Comparison of ENCODE assay signal across 30 cellular contexts in the genomic region with DNA sequence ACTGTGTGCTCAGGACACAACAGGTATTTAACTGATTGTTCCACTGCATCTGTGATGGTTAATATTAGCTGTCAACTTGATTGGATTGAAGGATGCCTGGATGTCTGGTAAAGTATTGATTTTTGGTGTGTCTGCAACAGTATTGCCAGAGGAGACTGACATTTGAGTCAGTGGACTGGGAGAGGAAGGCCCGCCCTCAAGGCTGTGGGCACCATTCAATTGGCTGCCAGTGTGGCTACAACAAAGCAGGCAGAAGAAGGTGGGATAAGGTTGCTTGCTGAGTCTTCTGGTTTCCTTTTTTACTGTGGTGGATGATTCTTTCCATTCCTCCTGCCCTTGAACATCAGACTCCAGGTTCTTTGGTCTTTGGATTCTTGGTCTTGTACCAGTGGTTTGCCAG.
"Had no signal": no experiment of that assay in that cellular context is flagged by ENCODE, and none has a peak within 500 bp of the region (broad histone marks: within the 10 kb centered on the region; RNA-seq: fewer than 3 reads in every experiment).

No MANE protein-coding gene starts in this region.

- H3K4me3 ChIP-seq: ascending aorta, cardiac muscle cell, colonic mucosa, ovary, skin epidermis, thoracic aorta had no signal

- H3K9me3 ChIP-seq: colonic mucosa, ovary had no signal

- H3K27me3 ChIP-seq: ascending aorta, cardiac muscle cell, colonic mucosa, ovary had no signal

- H3K4me3 Mint-ChIP-seq: activated CD4-positive, alpha-beta memory T cell treated with anti-CD3 and anti-CD28 coated beads, Interleukin-2, amount 10 ng/mL, durations not matched to agents 7 days and 5 days; activated CD4-positive, alpha-beta T cell treated with anti-CD3 and anti-CD28 coated beads, Interleukin-2, amount 10 ng/mL, durations not matched to agents 24 days and 14 days; activated naive CD4-positive, alpha-beta T cell treated with anti-CD3 and anti-CD28 coated beads, Interleukin-2, amount 10 ng/mL, durations not matched to agents 7 days and 5 days; activated naive CD8-positive, alpha-beta T cell treated with anti-CD3 and anti-CD28 coated beads, Interleukin-2, amount 10 ng/mL, durations not matched to agents 7 days and 5 days; activated T-cell treated with anti-CD3 and anti-CD28 coated beads, Interleukin-2, amount 50 U/mL, for 24 hours; brain; nephron; stimulated activated naive CD8-positive, alpha-beta T cell treated with anti-CD3 and anti-CD28 coated beads, Interleukin-15, Interleukin-2, amounts not matched to agents 100 ng/mL and 50 ng/mL, for 24 hours had no signal

- DNase-seq: activated CD4-positive, alpha-beta memory T cell treated with anti-CD3 and anti-CD28 coated beads, Interleukin-2, amount 10 ng/mL, durations not matched to agents 7 days and 5 days; activated CD4-positive, alpha-beta T cell treated with anti-CD3 and anti-CD28 coated beads, Interleukin-2, amount 10 ng/mL, durations not matched to agents 24 days and 14 days; activated CD4-positive, CD25-positive, alpha-beta regulatory T cell treated with anti-CD3 and anti-CD28 coated beads, Interleukin-2, amount 50 U/mL, for 72 hours; activated CD8-positive, alpha-beta memory T cell treated with anti-CD3 and anti-CD28 coated beads, Interleukin-2, amount 50 U/mL, for 48 hours; activated gamma-delta T cell; activated naive CD4-positive, alpha-beta T cell treated with anti-CD3 and anti-CD28 coated beads, Interleukin-2, amount 10 ng/mL, durations not matched to agents 7 days and 5 days; activated naive CD8-positive, alpha-beta T cell treated with anti-CD3 and anti-CD28 coated beads, Interleukin-2, amount 10 ng/mL, durations not matched to agents 7 days and 5 days; activated T-cell treated with anti-CD3 and anti-CD28 coated beads, Interleukin-2, amount 50 U/mL, for 24 hours; cerebellar nuclear complex; colonic mucosa; effector CD8-positive, alpha-beta T cell; kidney; left colon; mammary epithelial cell; ovary; retina; stimulated activated CD4-positive, alpha-beta T cell treated with anti-CD3 and anti-CD28 coated beads, Interleukin-12 subunit alpha, Interleukin-12 subunit beta, amount 100 ng/mL, for 4 hours; stimulated activated CD4-positive, alpha-beta T cell treated with anti-CD3 and anti-CD28 coated beads, Interleukin-4, amount 100 ng/mL, for 1 hour; trophoblast cell; WERI-Rb-1 had no signal

- H3K36me3 Mint-ChIP-seq: activated naive CD4-positive, alpha-beta T cell treated with anti-CD3 and anti-CD28 coated beads, Interleukin-2, amount 10 ng/mL, durations not matched to agents 7 days and 5 days; activated naive CD8-positive, alpha-beta T cell treated with anti-CD3 and anti-CD28 coated beads, Interleukin-2, amount 10 ng/mL, durations not matched to agents 7 days and 5 days had no signal

- H3K4me1 Mint-ChIP-seq: activated CD4-positive, alpha-beta memory T cell treated with anti-CD3 and anti-CD28 coated beads, Interleukin-2, amount 10 ng/mL, durations not matched to agents 7 days and 5 days; activated CD4-positive, alpha-beta T cell treated with anti-CD3 and anti-CD28 coated beads, Interleukin-2, amount 10 ng/mL, durations not matched to agents 24 days and 14 days; activated naive CD4-positive, alpha-beta T cell treated with anti-CD3 and anti-CD28 coated beads, Interleukin-2, amount 10 ng/mL, durations not matched to agents 7 days and 5 days; activated naive CD8-positive, alpha-beta T cell treated with anti-CD3 and anti-CD28 coated beads, Interleukin-2, amount 10 ng/mL, durations not matched to agents 7 days and 5 days; brain; nephron had no signal

- H3K36me3 ChIP-seq: ascending aorta, cardiac muscle cell, colonic mucosa, ovary, thoracic aorta, WERI-Rb-1 had no signal

- FAIRE-seq: frontal cortex, kidney, urothelium cell line had no signal

- H3K27ac Mint-ChIP-seq: activated CD4-positive, alpha-beta memory T cell treated with anti-CD3 and anti-CD28 coated beads, Interleukin-2, amount 10 ng/mL, durations not matched to agents 7 days and 5 days; activated CD4-positive, alpha-beta T cell treated with anti-CD3 and anti-CD28 coated beads, Interleukin-2, amount 10 ng/mL, durations not matched to agents 24 days and 14 days; activated naive CD4-positive, alpha-beta T cell treated with anti-CD3 and anti-CD28 coated beads, Interleukin-2, amount 10 ng/mL, durations not matched to agents 7 days and 5 days; activated naive CD8-positive, alpha-beta T cell treated with anti-CD3 and anti-CD28 coated beads, Interleukin-2, amount 10 ng/mL, durations not matched to agents 7 days and 5 days; activated T-cell treated with anti-CD3 and anti-CD28 coated beads, Interleukin-2, amount 50 U/mL, for 24 hours; brain; nephron; progenitor cell of endocrine pancreas; stimulated activated naive CD8-positive, alpha-beta T cell treated with anti-CD3 and anti-CD28 coated beads, Interleukin-15, Interleukin-2, amounts not matched to agents 100 ng/mL and 50 ng/mL, for 24 hours had no signal

- H3K27ac ChIP-seq: ascending aorta, cardiac muscle cell, colonic mucosa, ovary, skin epidermis, thoracic aorta, WERI-Rb-1 had no signal

- H3K27me3 Mint-ChIP-seq: activated CD4-positive, alpha-beta memory T cell treated with anti-CD3 and anti-CD28 coated beads, Interleukin-2, amount 10 ng/mL, durations not matched to agents 7 days and 5 days; activated CD4-positive, alpha-beta T cell treated with anti-CD3 and anti-CD28 coated beads, Interleukin-2, amount 10 ng/mL, durations not matched to agents 24 days and 14 days; activated naive CD4-positive, alpha-beta T cell treated with anti-CD3 and anti-CD28 coated beads, Interleukin-2, amount 10 ng/mL, durations not matched to agents 7 days and 5 days; activated naive CD8-positive, alpha-beta T cell treated with anti-CD3 and anti-CD28 coated beads, Interleukin-2, amount 10 ng/mL, durations not matched to agents 7 days and 5 days; activated T-cell treated with anti-CD3 and anti-CD28 coated beads, Interleukin-2, amount 50 U/mL, for 24 hours; progenitor cell of endocrine pancreas; stimulated activated naive CD8-positive, alpha-beta T cell treated with anti-CD3 and anti-CD28 coated beads, Interleukin-15, Interleukin-2, amounts not matched to agents 100 ng/mL and 50 ng/mL, for 24 hours had no signal

- H3K4me1 ChIP-seq: ascending aorta, colonic mucosa had no signal
